In genomic region chr20:297925-298754, GRCh38 we compare ENCODE assay signal across 8 cellular contexts. TPM values are rescaled to one million over a fixed set of nuclear protein-coding genes. Genes with fewer than 3 reads are reported as not detected.
A peak's percentile ranks its signal among the peaks of the same experiment; 100 is the strongest.
DNase-seq lines count a peak whose midpoint lies in the region; ATAC-seq and TF ChIP-seq lines count a peak whose summit lies in the region.

No MANE protein-coding gene starts in this region.

- TF ChIP-seq CTCF in glutamatergic neuron (IDR thresholded peaks at IDR 0.05; ENCODE audit: partially characterized antibody, unreplicated experiment) = no peak
- TF ChIP-seq CTCF in upper lobe of right lung (IDR thresholded peaks at IDR 0.05) = no peak

- H3K36me3 ChIP-seq in HUES6 (ENCODE audit: control insufficient read depth, insufficient read depth, low read length) (no peaks in the 10 kb centered on the region), upper lobe of right lung (no peaks in the 10 kb centered on the region)

- ATAC-seq in GM21447 (IDR thresholded peaks at IDR 0.05; ENCODE audit: unreplicated experiment) = peak; percentile 31
- ATAC-seq in upper lobe of right lung = peak; percentile 75

- peak overlapping the region; percentile 98 for H3K27ac Mint-ChIP-seq in glutamatergic neuron (ENCODE audit: unreplicated experiment)

- H3K27ac ChIP-seq in HUES6 (ENCODE audit: low read depth, low read length) (peak overlapping the region; percentile 92; the same call in 1 of the 2 replicates), upper lobe of right lung (peak overlapping the region; percentile 99)

- H3K27me3 ChIP-seq in HUES6 (ENCODE audit: control insufficient read depth, insufficient read depth, low read length) = peaks cover 36% of the 10 kb centered on the region
- no peaks in the 10 kb centered on the region for H3K27me3 ChIP-seq in upper lobe of right lung

- peak; percentile 34 for DNase-seq in DMS153 treated with DMSO at 0.1 percent for 48 hours (lab: John Stamatoyannopoulos, UW; ENCODE audit: unreplicated experiment)
- DNase-seq in RPMI7951 (ENCODE audit: low read depth) = peak; percentile 85
- DNase-seq in activated naive CD4-positive, alpha-beta T cell treated with anti-CD3 and anti-CD28 coated beads, Interleukin-2, amount 50 U/mL, for 16 hours = peak; percentile 47
- DNase-seq in glutamatergic neuron = peak; percentile 50
- DNase-seq in occipital lobe (lab: John Stamatoyannopoulos, UW) = peak; percentile 54
- DNase-seq in upper lobe of right lung = peak; percentile 89

- peaks cover 30% of the 10 kb centered on the region for H3K4me1 Mint-ChIP-seq in glutamatergic neuron (ENCODE audit: low read depth, unreplicated experiment)

- H3K9me3 Mint-ChIP-seq in glutamatergic neuron (ENCODE audit: unreplicated experiment) = peaks cover 15% of the 10 kb centered on the region

- intact Hi-C loops in upper lobe of right lung (cut with DNase I) = no loop called here

- H3K9me3 ChIP-seq in HUES6 (ENCODE audit: control insufficient read depth, insufficient read depth, low read depth, low read length) (peaks cover 4% of the 10 kb centered on the region), upper lobe of right lung (no peaks in the 10 kb centered on the region)

- H3K9ac ChIP-seq in HUES6 (ENCODE audit: low read length) = peak overlapping the region; percentile 93

- H3K36me3 Mint-ChIP-seq in glutamatergic neuron (ENCODE audit: unreplicated experiment) = peaks cover 8% of the 10 kb centered on the region

- peak overlapping the region; percentile 100 for H3K4me3 Mint-ChIP-seq in glutamatergic neuron (ENCODE audit: unreplicated experiment)

- peak overlapping the region; percentile 90 for H3K4me3 ChIP-seq in HUES6 (ENCODE audit: low read depth, low read length)
- peak overlapping the region; percentile 93 for H3K4me3 ChIP-seq in upper lobe of right lung

- H3K4me1 ChIP-seq in HUES6 (ENCODE audit: control insufficient read depth, insufficient read depth, low read length) (peaks cover 44% of the 10 kb centered on the region), upper lobe of right lung (peaks cover 31% of the 10 kb centered on the region)

- peaks cover 14% of the 10 kb centered on the region for H3K27me3 Mint-ChIP-seq in glutamatergic neuron (ENCODE audit: unreplicated experiment)

RNA-seq across cellular contexts. Expression of gene ZCCHC3, which starts 0.8 kb away (rescaled TPM):
- 16.2 and 19.2 TPM in 2 replicates for total RNA-seq in RPMI7951 (2014; rRNA removed; shearing (Covaris generic))
- total RNA-seq in glutamatergic neuron (ENCODE audit: unreplicated experiment) (15.3 TPM), occipital lobe (27.0 TPM), upper lobe of right lung (15.7 TPM)

RNA-seq across cellular contexts. Expression of gene C20orf96, which starts 7.6 kb away (rescaled TPM):
- 1.4 and 2.4 TPM in 2 replicates for total RNA-seq in RPMI7951 (2014; rRNA removed; shearing (Covaris generic))
- total RNA-seq in glutamatergic neuron (ENCODE audit: unreplicated experiment) (61.1 TPM), occipital lobe (3.3 TPM), upper lobe of right lung (8.8 TPM)

RNA-seq across cellular contexts. Expression of gene SOX12, which starts 27.2 kb away (rescaled TPM):
- total RNA-seq in RPMI7951 (2014; rRNA removed; shearing (Covaris generic)) = 3.1 and 6.1 TPM in 2 replicates
- 67.0 TPM for total RNA-seq in glutamatergic neuron (ENCODE audit: unreplicated experiment)
- 9.4 TPM for total RNA-seq in occipital lobe
- 8.4 TPM for total RNA-seq in upper lobe of right lung

RNA-seq across cellular contexts. Expression of gene DEFB132, which starts 40.6 kb away (rescaled TPM):
- total RNA-seq in RPMI7951 (2014; rRNA removed; shearing (Covaris generic)) = not detected in 2 replicates
- total RNA-seq in glutamatergic neuron (ENCODE audit: unreplicated experiment) (not detected), occipital lobe (not detected), upper lobe of right lung (not detected)

RNA-seq across cellular contexts. Expression of gene NRSN2, which starts 48.8 kb away (rescaled TPM):
- 92.3 and 111 TPM in 2 replicates for total RNA-seq in RPMI7951 (2014; rRNA removed; shearing (Covaris generic))
- total RNA-seq in glutamatergic neuron (ENCODE audit: unreplicated experiment) = 89.3 TPM
- total RNA-seq in occipital lobe = 27.0 TPM
- 19.9 TPM for total RNA-seq in upper lobe of right lung

Comparison
In these comparisons a context has a peak if more than half of its experiments do, and no peak if none do; other contexts are left out.
1. Peak in every context shown above with its lines: DNase-seq, ATAC-seq, H3K4me3 ChIP-seq and H3K27ac ChIP-seq.
2. DNase-seq: peak in every context shown above with its lines; median percentile 89 in upper lobe of right lung; 85 in RPMI7951; 54 in occipital lobe; 50 in glutamatergic neuron; 47 in activated naive CD4-positive, alpha-beta T cell treated with anti-CD3 and anti-CD28 coated beads, Interleukin-2, amount 50 U/mL, for 16 hours; 34 in DMS153 treated with DMSO at 0.1 percent for 48 hours.